In the genomic region with DNA sequence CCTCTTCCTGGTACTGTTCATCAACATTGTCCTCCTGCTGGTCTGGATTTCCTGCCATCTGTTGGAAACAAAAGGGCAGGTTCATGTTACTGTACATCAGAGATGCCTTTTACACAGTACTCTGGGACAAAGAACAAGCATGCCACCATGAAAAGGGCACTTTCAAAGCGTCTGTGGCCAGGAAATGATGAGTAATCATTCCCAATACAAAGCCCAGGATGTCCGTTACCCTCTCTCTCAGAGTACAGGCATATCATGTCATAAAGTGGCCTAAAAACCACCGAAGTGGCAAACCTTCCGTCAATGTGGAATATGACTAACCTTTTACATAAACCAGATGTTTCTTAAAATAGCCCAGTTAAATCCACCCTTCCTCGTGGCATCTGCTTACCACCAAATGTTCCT, we compare ENCODE assay signal across 9 cellular contexts.
DNase-seq lines count a peak whose midpoint lies in the region; ATAC-seq lines count a peak whose summit lies in the region.
"Had no signal": no experiment of that assay in that cellular context is flagged by ENCODE, and none has a peak within 500 bp of the region (broad histone marks: within the 10 kb centered on the region; RNA-seq: fewer than 3 reads in every experiment).

No MANE protein-coding gene starts in this region.

- H3K4me3 ChIP-seq in skeletal muscle tissue (ENCODE audit: low read length in 3 of 3), result no peak overlapping the region
- H3K4me3 ChIP-seq: body of pancreas had no signal

- no peaks in the 10 kb centered on the region for H3K9me3 ChIP-seq in skeletal muscle tissue (ENCODE audit: control insufficient read depth in 3 of 3, low read length in 3 of 3)
- H3K9me3 ChIP-seq: body of pancreas had no signal

- H3K27ac ChIP-seq in skeletal muscle tissue (ENCODE audit: low read depth, low read length), result peak overlapping the region; percentile 61
- H3K27ac ChIP-seq: body of pancreas had no signal

- peaks cover 12 to 70% (median 44%) of the 10 kb centered on the region in 3 donors for H3K36me3 ChIP-seq in skeletal muscle tissue (ENCODE audit: control insufficient read depth in 3 of 3, insufficient read depth in 3 of 3, low read length in 3 of 3)

- no peaks in the 10 kb centered on the region for H3K27me3 ChIP-seq in skeletal muscle tissue (ENCODE audit: control insufficient read depth in 3 of 3, insufficient read depth in 3 of 3, low read length in 3 of 3)
- H3K27me3 ChIP-seq: body of pancreas had no signal

- peak; percentile 91 for DNase-seq in DMS 273 treated with DMSO at 0.1 percent for 48 hours (lab: John Stamatoyannopoulos, UW)
- DNase-seq in NOMO-1 (lab: John Stamatoyannopoulos, UW; ENCODE audit: unreplicated experiment in 2 of 2), result peak; percentile 56 to 90
- DNase-seq in epidermal melanocyte (ENCODE audit: insufficient read length, low spot score), result peak; percentile 46
- no peak for DNase-seq in NCI-H446 (lab: John Stamatoyannopoulos, UW)
- DNase-seq in NCI-H1436 (lab: John Stamatoyannopoulos, UW), result no peak

- peak; percentile 58 for ATAC-seq in HG02943 (IDR thresholded peaks at IDR 0.05; ENCODE audit: low read depth, unreplicated experiment)
- no peak for ATAC-seq in HG02623 (IDR thresholded peaks at IDR 0.05; ENCODE audit: unreplicated experiment)
- ATAC-seq: body of pancreas had no signal

- peak overlapping the region in 1 of 3 donors; percentile 35 for H3K9ac ChIP-seq in skeletal muscle tissue (ENCODE audit: low read depth in 1 of 3, low read length in 3 of 3)

- peaks cover 6 to 22% (median 10%) of the 10 kb centered on the region in 3 donors for H3K4me1 ChIP-seq in skeletal muscle tissue (ENCODE audit: control insufficient read depth in 3 of 3, insufficient read depth in 3 of 3, low read length in 3 of 3)
- H3K4me1 ChIP-seq: body of pancreas had no signal

Comparison
In these comparisons a context has a peak if more than half of its experiments do, and no peak if none do; other contexts are left out.
1. DNase-seq: peak in DMS 273 treated with DMSO at 0.1 percent for 48 hours (single experiment), NOMO-1 (2 of 2) and epidermal melanocyte (single experiment); none in NCI-H446 (0 of 2) and NCI-H1436 (single experiment).